22 cellular contexts compared by ENCODE assay signal in the genomic region with DNA sequence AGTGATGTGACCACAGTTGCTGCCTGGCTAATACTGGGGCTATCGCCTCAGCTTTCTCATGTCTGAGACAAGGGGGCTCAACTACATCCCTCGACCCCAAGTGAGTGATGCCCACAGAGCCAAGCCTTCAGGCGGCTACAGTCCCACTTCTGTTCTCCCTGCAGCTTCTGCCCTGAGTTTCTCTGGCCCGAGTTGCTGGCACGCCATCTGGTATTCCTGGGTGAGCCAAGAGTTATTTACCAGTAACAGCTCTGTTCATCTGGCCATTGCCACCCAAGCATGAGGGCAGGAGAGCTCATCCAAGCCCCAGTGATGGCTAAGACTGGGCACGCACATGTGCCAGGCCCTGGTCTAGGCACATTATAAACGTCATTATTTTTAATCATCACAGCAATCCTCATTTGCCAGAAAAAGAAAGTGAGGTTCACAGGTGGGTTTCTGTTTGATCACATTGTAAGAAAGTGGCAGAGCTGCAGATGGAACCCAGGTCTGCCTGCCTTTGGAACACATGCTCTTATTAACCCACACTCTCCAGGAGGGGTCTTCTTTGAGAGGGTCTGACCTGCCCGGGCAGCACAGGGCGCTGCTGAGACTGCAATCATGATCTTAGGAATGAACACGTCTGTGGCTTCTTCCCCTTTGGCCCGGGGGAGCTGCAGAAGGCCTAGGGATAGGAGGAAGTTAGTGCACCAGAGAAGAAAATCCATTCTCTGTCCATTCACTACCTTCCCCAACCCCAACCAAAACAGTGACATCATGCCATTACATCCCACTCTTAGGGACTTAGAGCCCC. TPM values are rescaled to one million over a fixed set of nuclear protein-coding genes. Genes with fewer than 3 reads are reported as not detected.
A peak's percentile ranks its signal among the peaks of the same experiment; 100 is the strongest.
DNase-seq lines count a peak whose midpoint lies in the region; ATAC-seq and TF ChIP-seq lines count a peak whose summit lies in the region.
"Had no signal": no experiment of that assay in that cellular context is flagged by ENCODE, and none has a peak within 500 bp of the region (broad histone marks: within the 10 kb centered on the region; RNA-seq: fewer than 3 reads in every experiment).

No MANE protein-coding gene starts in this region.

- ATAC-seq in left cardiac atrium, result peak; percentile 24 to 30
- ATAC-seq in HG03097 (IDR thresholded peaks at IDR 0.05; ENCODE audit: low FRiP score, unreplicated experiment), result no peak
- no peak for ATAC-seq in GM18519 (IDR thresholded peaks at IDR 0.05; ENCODE audit: low FRiP score, unreplicated experiment)
- ATAC-seq: activated CD8-positive, alpha-beta T cell treated with anti-CD3 and anti-CD28 coated beads, Interleukin-2, amount 10 ng/mL, durations not matched to agents 7 days and 5 days had no signal

- DNase-seq in G401 (ENCODE audit: low spot score) (peak; percentile 97), amygdala (lab: John Stamatoyannopoulos, UW) (peak in 30 of 56 donors; percentile 6 to 57 (median 22)), left cardiac atrium (no peak), pons (ENCODE audit: low spot score) (peak; percentile 63), adrenal gland (no peak)
- DNase-seq: activated CD8-positive, alpha-beta T cell treated with anti-CD3 and anti-CD28 coated beads, Interleukin-2, amount 10 ng/mL, durations not matched to agents 7 days and 5 days; activated T-cell treated with anti-CD3 and anti-CD28 coated beads, Interleukin-2, amount 50 U/mL, for 24 hours; esophagus squamous epithelium; IMR-90; islet precursor cell; NCI-H2081 treated with DMSO at 0.1 percent for 48 hours; NCI-H510A treated with DMSO at 0.1 percent for 48 hours; Peyer's patch; stimulated activated CD4-positive, alpha-beta T cell treated with anti-CD3 and anti-CD28 coated beads, Interleukin-4, amount 100 ng/mL, for 24 hours; stimulated activated naive CD4-positive, alpha-beta T cell; T-helper 1 cell; testis had no signal

- no peaks in the 10 kb centered on the region for H3K9me3 ChIP-seq in adrenal gland (replicated peaks in 1 of 3)
- H3K9me3 ChIP-seq: breast epithelium, esophagus squamous epithelium, Peyer's patch, spleen, testis had no signal

- H3K27ac ChIP-seq in adrenal gland, result no peak overlapping the region
- H3K27ac ChIP-seq: breast epithelium, esophagus squamous epithelium, Peyer's patch, spleen, testis had no signal

- H3K4me3 ChIP-seq in adrenal gland, result no peak overlapping the region
- H3K4me3 ChIP-seq: breast epithelium, esophagus squamous epithelium, lung, Peyer's patch, spleen, testis had no signal

- 74 to 91% (median 83%) methylated on average over 7 to 11 of the region's 11 CpGs for whole genome bisulfite sequencing in adrenal gland, 4 donors

- H3K27me3 ChIP-seq in adrenal gland, result no peaks in the 10 kb centered on the region
- H3K27me3 ChIP-seq: breast epithelium, Peyer's patch, testis had no signal

- no peak for TF ChIP-seq POLR2A in adrenal gland (IDR thresholded peaks at IDR 0.05)

- in situ Hi-C loops in G401 (cut with HindIII; ENCODE audit: low sequenced_read_pairs), result no loop called here

- intact Hi-C loops in left cardiac atrium (cut with DNase I) (no loop called here), adrenal gland (cut with DNase I) (no loop called here)

- no peaks in the 10 kb centered on the region for H3K36me3 ChIP-seq in adrenal gland (replicated peaks in 1 of 2)
- H3K36me3 ChIP-seq: breast epithelium, esophagus squamous epithelium, Peyer's patch, spleen had no signal

- no peak for TF ChIP-seq CTCF in adrenal gland (IDR thresholded peaks at IDR 0.05)

- H3K4me1 ChIP-seq in adrenal gland (replicated peaks in 1 of 2), result no peaks in the 10 kb centered on the region
- H3K4me1 ChIP-seq: breast epithelium, Peyer's patch, spleen, testis had no signal

RNA-seq across cellular contexts. Expression of a gene that starts 27.5 kb away (rescaled TPM):
- total RNA-seq in G401 (2014; rRNA removed; shearing (Covaris generic)), result 0.10 TPM in 1 of 2 replicates, not detected in the other
- total RNA-seq in left cardiac atrium, result 10 to 100 TPM; 18.3 to 25.4 TPM
- total RNA-seq in adrenal gland, result 1 to 10 TPM; 2.5 to 6.7 (median 3.8) TPM
- polyA plus RNA-seq in adrenal gland, result 1 to 10 TPM; 1.2 to 5.6 (median 1.4) TPM
- total RNA-seq: activated CD8-positive, alpha-beta T cell treated with anti-CD3 and anti-CD28 coated beads, Interleukin-2, amount 10 ng/mL, durations not matched to agents 7 days and 5 days had no signal

Comparison
In these comparisons a context has a peak if more than half of its experiments do, and no peak if none do; other contexts are left out.
1. DNase-seq: peak in G401 (single experiment), amygdala (30 of 56) and pons (single experiment); none in left cardiac atrium (single experiment) and adrenal gland (0 of 7).
2. ATAC-seq: peak in left cardiac atrium (2 of 2); none in HG03097 (single experiment) and GM18519 (single experiment).